In genomic region chr5:139296198-139296597, GRCh38 we compare ENCODE assay signal across 10 cellular contexts. TPM values are rescaled to one million over a fixed set of nuclear protein-coding genes. Genes with fewer than 3 reads are reported as not detected.
DNase-seq lines count a peak whose midpoint lies in the region; ATAC-seq, FAIRE-seq and TF ChIP-seq lines count a peak whose summit lies in the region.
"Had no signal": no experiment of that assay in that cellular context is flagged by ENCODE, and none has a peak within 500 bp of the region (broad histone marks: within the 10 kb centered on the region; RNA-seq: fewer than 3 reads in every experiment).

No MANE protein-coding gene starts in this region.

- intact Hi-C loops in left ventricle myocardium inferior (cut with micrococcal nuclease) = no loop called here
- intact Hi-C loops in cardiac septum (cut with DNase I) = no loop called here
- intact Hi-C loops in transverse colon (cut with DNase I; ENCODE audit: low total_unique reads) = loop anchor here (10.0 kb wide), 1 partner anchor 721 kb away; the partner anchor contains the start of gene HSPA9

- CTCF ChIA-PET in activated CD4-positive, alpha-beta memory T cell treated with anti-CD3 and anti-CD28 coated beads, Interleukin-2, amount 10 ng/mL, durations not matched to agents 7 days and 5 days (lab: Charles Lee) = interaction anchor here (0.5 to 1.6 kb wide), 6 partner anchors 11 to 267 kb away, joined by 3 to 8 read pairs (median 4); no protein-coding TSS in a partner anchor

- in situ Hi-C loops in transverse colon (cut with MboI; ENCODE audit: low pct_ligation_motif_present in 1 of 4, low pct_unique_long_range_greater_than_20kb in 1 of 4, low sequenced_read_pairs in 3 of 4) = no loop called here

- H3K9me3 ChIP-seq in left ventricle myocardium inferior (replicated peaks) (no peaks in the 10 kb centered on the region), hepatocyte (ENCODE audit: low read depth) (no peaks in the 10 kb centered on the region), transverse colon (no peaks in the 10 kb centered on the region)
- H3K9me3 ChIP-seq: neutrophil had no signal

- DNase-seq in left ventricle myocardium inferior (no peak), cardiac septum (ENCODE audit: low spot score) (no peak), hepatocyte (ENCODE audit: low spot score) (no peak), transverse colon (no peak), caudate nucleus (lab: John Stamatoyannopoulos, UW) (no peak), D721Med (ENCODE audit: insufficient read length, low spot score) (no peak)
- no peak for DNase-seq in activated CD4-positive, alpha-beta memory T cell treated with anti-CD3 and anti-CD28 coated beads, Interleukin-2, amount 10 ng/mL, durations not matched to agents 7 days and 5 days
- DNase-seq: NCI-H226 had no signal

- TF ChIP-seq CTCF in left ventricle myocardium inferior (IDR thresholded peaks at IDR 0.05; ENCODE audit: borderline replicate concordance) = no peak
- no peak for TF ChIP-seq CTCF in hepatocyte (IDR thresholded peaks at IDR 0.05; ENCODE audit: poor library complexity)
- no peak for TF ChIP-seq CTCF in transverse colon (IDR thresholded peaks at IDR 0.05)
- no peak for TF ChIP-seq CTCF in D721Med (IDR thresholded peaks at IDR 0.05; ENCODE audit: insufficient read depth, missing control alignments)

- peaks cover 31% of the 10 kb centered on the region for H3K36me3 Mint-ChIP-seq in activated CD4-positive, alpha-beta memory T cell treated with anti-CD3 and anti-CD28 coated beads, Interleukin-2, amount 10 ng/mL, durations not matched to agents 7 days and 5 days (ENCODE audit: low read depth)

- H3K9me3 Mint-ChIP-seq in activated CD4-positive, alpha-beta memory T cell treated with anti-CD3 and anti-CD28 coated beads, Interleukin-2, amount 10 ng/mL, durations not matched to agents 7 days and 5 days = no peaks in the 10 kb centered on the region

- 62% methylated on average over 6 of the region's 6 CpGs for WGBS in hepatocyte (ENCODE audit: low lambda C conversion rate, missing lambda C conversion rate)
- 30 to 43% methylated on average over 6 of the region's 6 CpGs for WGBS in transverse colon (ENCODE audit: low coverage in 1 of 2), 2 donors

- H3K36me3 ChIP-seq in left ventricle myocardium inferior (no peaks in the 10 kb centered on the region), hepatocyte (replicated peaks; ENCODE audit: insufficient read depth, low read depth) (no peaks in the 10 kb centered on the region), transverse colon (no peaks in the 10 kb centered on the region)
- H3K36me3 ChIP-seq: neutrophil had no signal

- no peak for ATAC-seq in HG02973 (IDR thresholded peaks at IDR 0.05; ENCODE audit: unreplicated experiment)

- H3K79me2 ChIP-seq in hepatocyte = peaks cover 68% of the 10 kb centered on the region

- FAIRE-seq in D721Med (lab: Jason Lieb, UNC) = no peak

- peak overlapping the region; percentile 92 for H3K4me3 ChIP-seq in left ventricle myocardium inferior
- peak overlapping the region; percentile 91 for H3K4me3 ChIP-seq in hepatocyte
- peak overlapping the region in 1 of 4 donors; percentile 75 for H3K4me3 ChIP-seq in transverse colon

- no peak for TF ChIP-seq POLR2A in transverse colon (IDR thresholded peaks at IDR 0.05)

- peak overlapping the region; percentile 34 for H3K4me3 Mint-ChIP-seq in activated CD4-positive, alpha-beta memory T cell treated with anti-CD3 and anti-CD28 coated beads, Interleukin-2, amount 10 ng/mL, durations not matched to agents 7 days and 5 days

- peaks cover 59% of the 10 kb centered on the region for H3K4me1 Mint-ChIP-seq in activated CD4-positive, alpha-beta memory T cell treated with anti-CD3 and anti-CD28 coated beads, Interleukin-2, amount 10 ng/mL, durations not matched to agents 7 days and 5 days

- no peaks in the 10 kb centered on the region for H3K27me3 Mint-ChIP-seq in activated CD4-positive, alpha-beta memory T cell treated with anti-CD3 and anti-CD28 coated beads, Interleukin-2, amount 10 ng/mL, durations not matched to agents 7 days and 5 days

- peaks cover 81% of the 10 kb centered on the region for H3K4me1 ChIP-seq in left ventricle myocardium inferior
- peaks cover 24% of the 10 kb centered on the region for H3K4me1 ChIP-seq in hepatocyte (ENCODE audit: insufficient read depth)
- H3K4me1 ChIP-seq in transverse colon = peaks cover 41 to 68% (median 57%) of the 10 kb centered on the region in 4 donors

- H3K4me2 ChIP-seq in hepatocyte = peak overlapping the region; percentile 75

- H3K9me2 ChIP-seq in hepatocyte (replicated peaks; ENCODE audit: insufficient read depth) = no peaks in the 10 kb centered on the region

- H4K20me1 ChIP-seq in hepatocyte (ENCODE audit: insufficient read depth, poor library complexity, severe bottlenecking) = peaks cover 66% of the 10 kb centered on the region

- H3K27me3 ChIP-seq in left ventricle myocardium inferior (ENCODE audit: low read depth) (no peaks in the 10 kb centered on the region), hepatocyte (no peaks in the 10 kb centered on the region), transverse colon (no peaks in the 10 kb centered on the region)
- H3K27me3 ChIP-seq: neutrophil had no signal

- H3K27ac Mint-ChIP-seq in activated CD4-positive, alpha-beta memory T cell treated with anti-CD3 and anti-CD28 coated beads, Interleukin-2, amount 10 ng/mL, durations not matched to agents 7 days and 5 days = no peak overlapping the region

- H2AFZ ChIP-seq in hepatocyte = no peak overlapping the region

- POLR2A ChIA-PET in activated CD4-positive, alpha-beta memory T cell treated with anti-CD3 and anti-CD28 coated beads, Interleukin-2, amount 10 ng/mL, durations not matched to agents 7 days and 5 days (lab: Charles Lee) = interaction anchor here (1.0 to 9.1 kb wide), 7 partner anchors 12 to 95 kb away, joined by 3 to 175 read pairs (median 5); partner anchors contain the start of genes MZB1 and PAIP2

- TF ChIP-seq EP300 in transverse colon (IDR thresholded peaks at IDR 0.05; ENCODE audit: low read depth) = no peak

- H3K27ac ChIP-seq in left ventricle myocardium inferior (replicated peaks) (peak overlapping the region; percentile 99), hepatocyte (peak overlapping the region; percentile 99), transverse colon (peak overlapping the region in 3 of 4 donors; percentile 96 to 99 (median 99)), caudate nucleus (ENCODE audit: low read depth, low read length) (no peak overlapping the region)

RNA-seq across cellular contexts. Expression of gene MATR3, which starts 2.7 kb away (rescaled TPM):
- total RNA-seq in left ventricle myocardium inferior (121 TPM), cardiac septum (170 TPM), hepatocyte (346 and 355 TPM in 2 replicates), transverse colon (100 to 1,000 TPM in 3 of 4 donors, 10 to 100 TPM in 1; 97.3 to 190 (median 134) TPM)
- 100 to 1,000 TPM; 168 to 193 TPM for total RNA-seq in activated CD4-positive, alpha-beta memory T cell treated with anti-CD3 and anti-CD28 coated beads, Interleukin-2, amount 10 ng/mL, durations not matched to agents 7 days and 5 days
- polyA plus RNA-seq in hepatocyte = 176 and 183 TPM in 2 replicates

RNA-seq across cellular contexts. Expression of gene PAIP2, which starts 45.5 kb away (rescaled TPM):
- 148 TPM for total RNA-seq in left ventricle myocardium inferior
- total RNA-seq in cardiac septum = 133 TPM
- 100 to 1,000 TPM; 127 to 130 TPM for total RNA-seq in activated CD4-positive, alpha-beta memory T cell treated with anti-CD3 and anti-CD28 coated beads, Interleukin-2, amount 10 ng/mL, durations not matched to agents 7 days and 5 days
- total RNA-seq in hepatocyte = 62.1 and 65.3 TPM in 2 replicates
- 77.5 and 86.3 TPM in 2 replicates for polyA plus RNA-seq in hepatocyte
- total RNA-seq in transverse colon = 10 to 100 TPM; 13.8 to 67.3 (median 36.5) TPM
